Comparison of ENCODE assay signal across 9 cellular contexts in genomic region chr1:185439727-185440415, GRCh38.
DNase-seq lines count a peak whose midpoint lies in the region; ATAC-seq and TF ChIP-seq lines count a peak whose summit lies in the region.
"Had no signal": no experiment of that assay in that cellular context is flagged by ENCODE, and none has a peak within 500 bp of the region (broad histone marks: within the 10 kb centered on the region; RNA-seq: fewer than 3 reads in every experiment).

No MANE protein-coding gene starts in this region.

- POLR2A ChIA-PET in naive thymus-derived CD4-positive, alpha-beta T cell (lab: Charles Lee) = interaction anchor here (0.6 kb wide), 1 partner anchor 56 kb away, joined by 3 read pairs; no protein-coding TSS in a partner anchor
- POLR2A ChIA-PET in OCI-LY7 (lab: Charles Lee) = interaction anchor here (1.0 kb wide), 1 partner anchor 671 kb away, joined by 3 read pairs; no protein-coding TSS in a partner anchor

- peaks cover 0 to 4% (median 0%) of the 10 kb centered on the region in 11 donors for H3K9me3 Mint-ChIP-seq in naive thymus-derived CD4-positive, alpha-beta T cell

- WGBS in testis, 2 donors = 57 to 92% methylated on average over 1 of the region's 1 CpG

- BruUV-seq in OCI-LY7 (replicated peaks; lab: Mats Ljungman, UMichigan) = no TSS peak

- H3K9me3 ChIP-seq in naive thymus-derived CD4-positive, alpha-beta T cell (ENCODE audit: control insufficient read depth in 2 of 3, low read length in 3 of 3) = no peaks in the 10 kb centered on the region
- H3K9me3 ChIP-seq in testis (no peaks in the 10 kb centered on the region), OCI-LY7 (ENCODE audit: low read length) (no peaks in the 10 kb centered on the region)

- no peak overlapping the region for H3K4me2 ChIP-seq in OCI-LY7 (ENCODE audit: low read length)

- no peak overlapping the region for H3K4me3 Mint-ChIP-seq in naive thymus-derived CD4-positive, alpha-beta T cell

- H3K27me3 ChIP-seq in naive thymus-derived CD4-positive, alpha-beta T cell (ENCODE audit: control insufficient read depth in 2 of 2, insufficient read depth in 2 of 2, low read length in 2 of 2) = no peaks in the 10 kb centered on the region
- H3K27me3 ChIP-seq in testis = no peaks in the 10 kb centered on the region

- no peak overlapping the region for H2AFZ ChIP-seq in OCI-LY7 (ENCODE audit: low read length)

- no peak overlapping the region for H3K27ac ChIP-seq in naive thymus-derived CD4-positive, alpha-beta T cell (ENCODE audit: low read depth, low read length)
- no peak overlapping the region for H3K27ac ChIP-seq in testis
- H3K27ac ChIP-seq in OCI-LY7 (ENCODE audit: low read depth, low read length, poor library complexity, severe bottlenecking) = no peak overlapping the region

- H3K27ac Mint-ChIP-seq in naive thymus-derived CD4-positive, alpha-beta T cell = no peak overlapping the region

- peaks cover 0 to 14% (median 0%) of the 10 kb centered on the region in 5 donors for H3K36me3 Mint-ChIP-seq in naive thymus-derived CD4-positive, alpha-beta T cell

- TF ChIP-seq POLR2A in testis (IDR thresholded peaks at IDR 0.05) = no peak

- no peaks in the 10 kb centered on the region for H4K20me1 ChIP-seq in OCI-LY7 (ENCODE audit: insufficient read depth, low read length)

- peak; percentile 81 for ATAC-seq in GM21515 (IDR thresholded peaks at IDR 0.05; ENCODE audit: unreplicated experiment)
- ATAC-seq in HG03575 (IDR thresholded peaks at IDR 0.05; ENCODE audit: extremely low read depth, insufficient number of reproducible peaks, low FRiP score, unreplicated experiment) = peak; percentile 70
- ATAC-seq in naive thymus-derived CD4-positive, alpha-beta T cell = peak; percentile 80

- CTCF ChIA-PET in naive thymus-derived CD4-positive, alpha-beta T cell (lab: Charles Lee) = interaction anchor here (0.6 kb wide), 1 partner anchor 251 kb away, joined by 3 read pairs; no protein-coding TSS in a partner anchor
- CTCF ChIA-PET in OCI-LY7 (lab: Charles Lee; ENCODE audit: unreplicated experiment) = no interaction called here

- peak; percentile 44 for DNase-seq in GM13976 (ENCODE audit: low spot score)
- peak; percentile 84 for DNase-seq in amniotic epithelial cell (ENCODE audit: low read depth)
- peak in 1 of 9 donors; percentile 34 for DNase-seq in naive thymus-derived CD4-positive, alpha-beta T cell
- no peak for DNase-seq in C1 segment of cervical spinal cord (lab: John Stamatoyannopoulos, UW)
- no peak for DNase-seq in testis
- no peak for DNase-seq in OCI-LY7 (ENCODE audit: low spot score)
- DNase-seq: right cardiac atrium had no signal

- intact Hi-C loops in naive thymus-derived CD4-positive, alpha-beta T cell (cut with micrococcal nuclease) = loop anchor here in 1 of 2 donors (1.0 to 5.0 kb wide), 6 partner anchors 19 to 283 kb away; partner anchors contain the start of genes IVNS1ABP, SWT1 and TRMT1L
- intact Hi-C loops in testis (cut with DNase I; ENCODE audit: low total_unique reads) = no loop called here
- intact Hi-C loops in OCI-LY7 (cut with micrococcal nuclease; ENCODE audit: unreplicated experiment) = no loop called here

- in situ Hi-C loops in GM13976 (cut with MboI; ENCODE audit: low sequenced_read_pairs, unreplicated experiment) = no loop called here

- no peaks in the 10 kb centered on the region for H3K36me3 ChIP-seq in naive thymus-derived CD4-positive, alpha-beta T cell (ENCODE audit: control insufficient read depth in 2 of 3, insufficient read depth in 3 of 3, low read length in 3 of 3)
- no peaks in the 10 kb centered on the region for H3K36me3 ChIP-seq in testis (ENCODE audit: low read depth, missing control alignments)
- no peaks in the 10 kb centered on the region for H3K36me3 ChIP-seq in OCI-LY7 (ENCODE audit: insufficient read depth, low read length)

- H3K27me3 Mint-ChIP-seq in naive thymus-derived CD4-positive, alpha-beta T cell = no peaks in the 10 kb centered on the region

- no peak overlapping the region for H3K4me3 ChIP-seq in naive thymus-derived CD4-positive, alpha-beta T cell (ENCODE audit: low read length)
- H3K4me3 ChIP-seq in testis (no peak overlapping the region), OCI-LY7 (ENCODE audit: low read depth, low read length, poor library complexity, severe bottlenecking) (no peak overlapping the region)

- TF ChIP-seq CTCF in GM13976 (IDR thresholded peaks at IDR 0.05; ENCODE audit: borderline replicate concordance, control extremely low read depth, extremely low read depth, insufficient read depth, missing control alignments) (no peak), testis (IDR thresholded peaks at IDR 0.05) (no peak), OCI-LY7 (conservative IDR thresholded peaks at IDR 0.05; ENCODE audit: low read length) (no peak)

- no peaks in the 10 kb centered on the region for H3K9me2 ChIP-seq in OCI-LY7 (ENCODE audit: insufficient read depth, low read length)

- H3K79me2 ChIP-seq in OCI-LY7 (ENCODE audit: insufficient read depth, low read depth, low read length) = no peaks in the 10 kb centered on the region

- peaks cover 0 to 20% of the 10 kb centered on the region in 2 donors for H3K4me1 ChIP-seq in naive thymus-derived CD4-positive, alpha-beta T cell (ENCODE audit: control insufficient read depth in 2 of 2, insufficient read depth in 2 of 2, low read length in 2 of 2)
- H3K4me1 ChIP-seq in testis = no peaks in the 10 kb centered on the region
- no peaks in the 10 kb centered on the region for H3K4me1 ChIP-seq in OCI-LY7 (ENCODE audit: insufficient read depth, low read length, poor library complexity, severe bottlenecking)

- peaks cover 0 to 36% (median 3%) of the 10 kb centered on the region in 7 donors for H3K4me1 Mint-ChIP-seq in naive thymus-derived CD4-positive, alpha-beta T cell

Comparison
In these comparisons a context has a peak if more than half of its experiments do, and no peak if none do; other contexts are left out.
1. DNase-seq: peak in GM13976 (single experiment) and amniotic epithelial cell (single experiment); none in C1 segment of cervical spinal cord (0 of 14), testis (single experiment) and OCI-LY7 (single experiment).
2. Peak in every context shown above with its lines, with median percentiles within 50 percentile points of each other: ATAC-seq.